Comparison of ENCODE assay signal across 28 cellular contexts in the genomic region with DNA sequence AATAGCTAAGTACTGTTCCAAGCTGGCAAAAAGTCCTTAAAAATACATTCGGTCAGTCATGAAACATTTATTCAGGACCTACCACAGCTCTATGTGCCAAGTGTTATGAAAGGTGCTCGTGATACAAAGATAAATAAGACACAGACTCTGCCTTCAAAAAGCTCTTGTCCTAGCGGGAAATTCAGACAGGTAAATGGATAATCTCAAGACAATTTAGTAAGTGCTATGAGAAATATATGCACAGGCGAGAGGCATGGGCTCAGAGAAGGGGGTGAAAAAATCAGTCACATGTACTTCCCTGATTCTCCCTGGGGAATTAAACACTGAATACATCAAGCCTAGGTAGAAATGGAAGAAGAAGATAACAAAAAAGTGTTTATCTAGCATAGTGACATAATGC. TPM values are rescaled to one million over a fixed set of nuclear protein-coding genes. Genes with fewer than 3 reads are reported as not detected.
A peak's percentile ranks its signal among the peaks of the same experiment; 100 is the strongest.
DNase-seq lines count a peak whose midpoint lies in the region; ATAC-seq and TF ChIP-seq lines count a peak whose summit lies in the region.
"Had no signal": no experiment of that assay in that cellular context is flagged by ENCODE, and none has a peak within 500 bp of the region (broad histone marks: within the 10 kb centered on the region; RNA-seq: fewer than 3 reads in every experiment).

No MANE protein-coding gene starts in this region.

- H3K36me3 ChIP-seq in neural cell (ENCODE audit: insufficient read depth, low read length) (no peaks in the 10 kb centered on the region), lower lobe of right lung (no peaks in the 10 kb centered on the region)
- H3K36me3 ChIP-seq: adrenal gland; BLaER1 treated with 17β-estradiol and CSF1 and Interleukin-3, amounts not matched to agents 10 nM and 100 nM; esophagus muscularis mucosa; Peyer's patch had no signal

- no peak overlapping the region for H2BK5ac ChIP-seq in H9 (ENCODE audit: insufficient read length, low read length)

- H3K27me3 ChIP-seq in H9 (ENCODE audit: insufficient read depth, low read length), result no peaks in the 10 kb centered on the region
- no peaks in the 10 kb centered on the region for H3K27me3 ChIP-seq in neural cell (ENCODE audit: insufficient read depth, low read depth, low read length)
- H3K27me3 ChIP-seq in lower lobe of right lung (ENCODE audit: low read depth), result no peaks in the 10 kb centered on the region
- H3K27me3 ChIP-seq: adrenal gland; BLaER1 treated with 17β-estradiol and CSF1 and Interleukin-3, amounts not matched to agents 10 nM and 100 nM; esophagus muscularis mucosa; Peyer's patch had no signal

- intact Hi-C loops in head of caudate nucleus (cut with DNase I) (no loop called here), lower lobe of right lung (cut with DNase I) (no loop called here)

- H3K36me3 Mint-ChIP-seq in H9 (ENCODE audit: insufficient read depth in 1 of 3, low read depth in 3 of 3), result peaks cover 23 to 90% (median 48%) of the 10 kb centered on the region in 3 experiments
- H3K36me3 Mint-ChIP-seq in endothelial cell (ENCODE audit: low read depth, unreplicated experiment), result no peaks in the 10 kb centered on the region
- H3K36me3 Mint-ChIP-seq: activated CD8-positive, alpha-beta memory T cell treated with anti-CD3 and anti-CD28 coated beads, Interleukin-2, amount 10 ng/mL, durations not matched to agents 7 days and 5 days; natural killer cell had no signal

- TF ChIP-seq RAD21 in neural cell (conservative IDR thresholded peaks at IDR 0.05), result no peak

- no peak overlapping the region for H3K4me2 ChIP-seq in H9 (ENCODE audit: insufficient read depth, insufficient read length, low read length)
- H3K4me2 ChIP-seq in neural cell (ENCODE audit: low read length), result no peak overlapping the region
- H3K4me2 ChIP-seq: KMS-11 had no signal

- H3K27me3 Mint-ChIP-seq in H9 (ENCODE audit: low read depth) (no peaks in the 10 kb centered on the region), endothelial cell (ENCODE audit: unreplicated experiment) (peaks cover 5% of the 10 kb centered on the region)

- H4K20me1 ChIP-seq in H9 (ENCODE audit: control insufficient read depth, insufficient read depth, insufficient read length) (no peaks in the 10 kb centered on the region), neural cell (ENCODE audit: insufficient read depth) (no peaks in the 10 kb centered on the region)
- H4K20me1 ChIP-seq: BLaER1 treated with 17β-estradiol and CSF1 and Interleukin-3, amounts not matched to agents 10 nM and 100 nM had no signal

- H3K18ac ChIP-seq in H9 (ENCODE audit: insufficient read length, low read depth, low read length), result no peak overlapping the region

- peaks cover 33 to 36% of the 10 kb centered on the region in 2 experiments for H3K4me1 Mint-ChIP-seq in H9
- H3K4me1 Mint-ChIP-seq in endothelial cell (ENCODE audit: unreplicated experiment), result peaks cover 22% of the 10 kb centered on the region
- H3K4me1 Mint-ChIP-seq: activated CD8-positive, alpha-beta memory T cell treated with anti-CD3 and anti-CD28 coated beads, Interleukin-2, amount 10 ng/mL, durations not matched to agents 7 days and 5 days; natural killer cell had no signal

- ATAC-seq in lower lobe of right lung, result no peak
- ATAC-seq: activated CD8-positive, alpha-beta memory T cell treated with anti-CD3 and anti-CD28 coated beads, Interleukin-2, amount 10 ng/mL, durations not matched to agents 7 days and 5 days; foreskin keratinocyte; left ventricle myocardium superior; natural killer cell had no signal

- H2BK12ac ChIP-seq in H9 (ENCODE audit: insufficient read length, low read depth, low read length), result no peak overlapping the region

- no peak overlapping the region for H3T11ph ChIP-seq in H9 (ENCODE audit: low read length)

- H4K8ac ChIP-seq in H9 (replicated peaks; ENCODE audit: insufficient read length, low read depth, low read length), result no peak overlapping the region

- H3K9me2 ChIP-seq in neural cell (ENCODE audit: insufficient read depth, low read length), result no peaks in the 10 kb centered on the region

- H2AFZ ChIP-seq in H9 (ENCODE audit: low read length) (no peak overlapping the region), neural cell (ENCODE audit: low read depth, low read length) (no peak overlapping the region)

- no CpG with 5 or more reads among the region's 4 CpGs for WGBS in H9 (ENCODE audit: extremely low coverage, insufficient read length, low lambda C conversion rate)

- H3K23me2 ChIP-seq in H9 (ENCODE audit: insufficient read length, low read depth, low read length, poor library complexity, severe bottlenecking), result peaks cover 2% of the 10 kb centered on the region

- H3K9me3 ChIP-seq in H9 (ENCODE audit: control insufficient read depth, low read depth, low read length) (peaks cover 17% of the 10 kb centered on the region), neural cell (ENCODE audit: low read length) (no peaks in the 10 kb centered on the region), lower lobe of right lung (no peaks in the 10 kb centered on the region)
- H3K9me3 ChIP-seq: adrenal gland, esophagus muscularis mucosa, Peyer's patch had no signal

- H2BK120ac ChIP-seq in H9 (ENCODE audit: low read depth, low read length, poor library complexity, severe bottlenecking), result no peak overlapping the region

- no peak overlapping the region for H3K56ac ChIP-seq in H9 (ENCODE audit: insufficient read length, low read depth, low read length)

- no peak overlapping the region for H2AK5ac ChIP-seq in H9 (ENCODE audit: insufficient read length, low read length)

- TF ChIP-seq CTCF in H9 (conservative IDR thresholded peaks at IDR 0.05), result no peak
- no peak for TF ChIP-seq CTCF in endothelial cell (IDR thresholded peaks at IDR 0.05; ENCODE audit: unreplicated experiment)
- no peak for TF ChIP-seq CTCF in neural cell (IDR thresholded peaks at IDR 0.05; ENCODE audit: poor library complexity, severe bottlenecking)
- TF ChIP-seq CTCF in lower lobe of right lung (IDR thresholded peaks at IDR 0.05), result no peak

- H3K9me3 Mint-ChIP-seq in H9, result peaks cover 5 to 26% of the 10 kb centered on the region in 2 experiments; a peak in 4 of 5 replicates
- no peaks in the 10 kb centered on the region for H3K9me3 Mint-ChIP-seq in endothelial cell (ENCODE audit: unreplicated experiment)
- H3K9me3 Mint-ChIP-seq: activated naive CD4-positive, alpha-beta T cell treated with anti-CD3 and anti-CD28 coated beads for 36 hours; activated T-helper 1 cell treated with anti-CD3 and anti-CD28 coated beads, Interleukin-12 subunit alpha, Interleukin-12 subunit beta, Interleukin-2, Interleukin-4 antibody, amounts not matched to agents 30 ng/mL and 10 ng/mL and 1 ng/mL, durations not matched to agents 14 hours and 24 hours and 36 hours; natural killer cell had no signal

- no peaks in the 10 kb centered on the region; the same call in 1 of the 2 replicates for H3K4me1 ChIP-seq in H9 (ENCODE audit: insufficient read depth, low read length)
- H3K4me1 ChIP-seq in lower lobe of right lung, result no peaks in the 10 kb centered on the region
- H3K4me1 ChIP-seq: adrenal gland, foreskin keratinocyte, Peyer's patch had no signal

- H3K23ac ChIP-seq in H9 (ENCODE audit: insufficient read length, low read depth, low read length), result no peak overlapping the region

- no peak overlapping the region for H2BK15ac ChIP-seq in H9 (ENCODE audit: low read depth, low read length)

- H3K79me2 ChIP-seq in H9 (ENCODE audit: insufficient read depth, low read length) (peaks cover 2% of the 10 kb centered on the region; the same call in 1 of the 2 replicates), neural cell (replicated peaks; ENCODE audit: insufficient read depth, low read length) (no peaks in the 10 kb centered on the region)

- peak; percentile 77 for TF ChIP-seq EP300 in neural cell (conservative IDR thresholded peaks at IDR 0.05; ENCODE audit: poor library complexity, severe bottlenecking)

- H3K9ac ChIP-seq in H9 (ENCODE audit: extremely low read depth, insufficient read length, low read length), result no peak overlapping the region
- H3K9ac ChIP-seq in neural cell (ENCODE audit: low read length), result no peak overlapping the region
- H3K9ac ChIP-seq: BLaER1 treated with 17β-estradiol and CSF1 and Interleukin-3, amounts not matched to agents 10 nM and 100 nM; KMS-11 had no signal

- no peak overlapping the region for H4K91ac ChIP-seq in H9 (ENCODE audit: insufficient read length, low read depth, low read length)

- H3K4me3 ChIP-seq in neural cell (ENCODE audit: low read length) (no peak overlapping the region), lower lobe of right lung (no peak overlapping the region)
- H3K4me3 ChIP-seq: adrenal gland; BLaER1 treated with 17β-estradiol and CSF1 and Interleukin-3, amounts not matched to agents 10 nM and 100 nM; esophagus muscularis mucosa; Peyer's patch had no signal

- H3K14ac ChIP-seq in H9 (ENCODE audit: insufficient read depth, low read length), result no peak overlapping the region

- DNase-seq in H9, result no peak
- peak; percentile 71 for DNase-seq in NCI-H2171 treated with DMSO at 0.1 percent for 48 hours (lab: John Stamatoyannopoulos, UW)
- DNase-seq in endothelial cell (ENCODE audit: low spot score), result no peak
- DNase-seq in cortex of kidney (lab: John Stamatoyannopoulos, UW), result no peak
- no peak for DNase-seq in stimulated activated CD4-positive, alpha-beta T cell treated with anti-CD3 and anti-CD28 coated beads, Interleukin-2, amount 100 ng/mL, for 48 hours
- no peak for DNase-seq in head of caudate nucleus
- no peak for DNase-seq in lower lobe of right lung
- DNase-seq: activated CD8-positive, alpha-beta memory T cell treated with anti-CD3 and anti-CD28 coated beads, Interleukin-2, amount 10 ng/mL, durations not matched to agents 7 days and 5 days; activated naive CD4-positive, alpha-beta T cell treated with anti-CD3 and anti-CD28 coated beads for 36 hours; adrenal gland; COR-L47; endodermal cell; foreskin keratinocyte; left ventricle myocardium superior; natural killer cell; NCI-H1436; NCI-H526; Peyer's patch; SIG-M5; small intestine; SW 1271 had no signal

- H3K79me1 ChIP-seq in H9 (ENCODE audit: insufficient read depth, low read depth, low read length, poor library complexity, severe bottlenecking), result no peaks in the 10 kb centered on the region

- no peak overlapping the region for H3K4me3 Mint-ChIP-seq in H9
- H3K4me3 Mint-ChIP-seq in endothelial cell (ENCODE audit: unreplicated experiment), result no peak overlapping the region
- H3K4me3 Mint-ChIP-seq: activated CD8-positive, alpha-beta memory T cell treated with anti-CD3 and anti-CD28 coated beads, Interleukin-2, amount 10 ng/mL, durations not matched to agents 7 days and 5 days; activated naive CD4-positive, alpha-beta T cell treated with anti-CD3 and anti-CD28 coated beads for 36 hours; activated T-helper 1 cell treated with anti-CD3 and anti-CD28 coated beads, Interleukin-12 subunit alpha, Interleukin-12 subunit beta, Interleukin-2, Interleukin-4 antibody, amounts not matched to agents 30 ng/mL and 10 ng/mL and 1 ng/mL, durations not matched to agents 14 hours and 24 hours and 36 hours; endodermal cell; natural killer cell; type B pancreatic cell had no signal

- H3K27ac ChIP-seq in H9 (ENCODE audit: insufficient read length, low read depth, low read length) (no peak overlapping the region), neural cell (ENCODE audit: low read length) (peak overlapping the region; percentile 38), lower lobe of right lung (no peak overlapping the region)
- H3K27ac ChIP-seq: adrenal gland; BLaER1 treated with 17β-estradiol and CSF1 and Interleukin-3, amounts not matched to agents 10 nM and 100 nM; esophagus muscularis mucosa; foreskin keratinocyte; KMS-11; Peyer's patch had no signal

- H4K5ac ChIP-seq in H9 (ENCODE audit: insufficient read length, low read depth, low read length), result no peak overlapping the region

- peak overlapping the region in 2 of 3 experiments; percentile 26 to 81; a peak in 3 of 7 replicates for H3K27ac Mint-ChIP-seq in H9
- peak overlapping the region; percentile 65 for H3K27ac Mint-ChIP-seq in endothelial cell (ENCODE audit: unreplicated experiment)
- H3K27ac Mint-ChIP-seq: activated CD8-positive, alpha-beta memory T cell treated with anti-CD3 and anti-CD28 coated beads, Interleukin-2, amount 10 ng/mL, durations not matched to agents 7 days and 5 days; activated naive CD4-positive, alpha-beta T cell treated with anti-CD3 and anti-CD28 coated beads for 36 hours; activated T-helper 1 cell treated with anti-CD3 and anti-CD28 coated beads, Interleukin-12 subunit alpha, Interleukin-12 subunit beta, Interleukin-2, Interleukin-4 antibody, amounts not matched to agents 30 ng/mL and 10 ng/mL and 1 ng/mL, durations not matched to agents 14 hours and 24 hours and 36 hours; endodermal cell; natural killer cell; type B pancreatic cell had no signal

- no peaks in the 10 kb centered on the region for H3F3A ChIP-seq in neural cell (ENCODE audit: insufficient read depth, low read length, poor library complexity, severe bottlenecking)

- no peak overlapping the region for H2BK20ac ChIP-seq in H9 (ENCODE audit: low read depth, low read length, poor library complexity, severe bottlenecking)

- no peak overlapping the region for H3K4ac ChIP-seq in H9 (ENCODE audit: low read depth, low read length)

RNA-seq across cellular contexts. Expression of a gene that starts 49.8 kb away (rescaled TPM):
- total RNA-seq in H9 (2021) (5.6 and 6.6 TPM in 2 replicates), endothelial cell (ENCODE audit: unreplicated experiment) (82.7 TPM), lower lobe of right lung (2.8 TPM)
- polyA plus RNA-seq in neural cell, result 0.20 TPM in 1 of 2 replicates, not detected in the other
- polyA minus RNA-seq in neural cell, result not detected in 2 replicates
- total RNA-seq: activated CD8-positive, alpha-beta memory T cell treated with anti-CD3 and anti-CD28 coated beads, Interleukin-2, amount 10 ng/mL, durations not matched to agents 7 days and 5 days; activated naive CD4-positive, alpha-beta T cell treated with anti-CD3 and anti-CD28 coated beads for 36 hours; activated T-helper 1 cell treated with anti-CD3 and anti-CD28 coated beads, Interleukin-12 subunit alpha, Interleukin-12 subunit beta, Interleukin-2, Interleukin-4 antibody, amounts not matched to agents 30 ng/mL and 10 ng/mL and 1 ng/mL, durations not matched to agents 14 hours and 24 hours and 36 hours; foreskin keratinocyte; renal cortical epithelial cell had no signal
- polyA plus RNA-seq: foreskin keratinocyte had no signal

Comparison
In these comparisons a context has a peak if more than half of its experiments do, and no peak if none do; other contexts are left out.
1. RNA of a gene that starts 49.8 kb away (total RNA-seq): 82.7 TPM in endothelial cell (single experiment); 5.6 to 6.6 TPM in H9 and 2.8 TPM in lower lobe of right lung (single experiment); every median in the first group is over 10 times any median in the second.